Comparison of ENCODE assay signal across 8 cellular contexts in the genomic region with DNA sequence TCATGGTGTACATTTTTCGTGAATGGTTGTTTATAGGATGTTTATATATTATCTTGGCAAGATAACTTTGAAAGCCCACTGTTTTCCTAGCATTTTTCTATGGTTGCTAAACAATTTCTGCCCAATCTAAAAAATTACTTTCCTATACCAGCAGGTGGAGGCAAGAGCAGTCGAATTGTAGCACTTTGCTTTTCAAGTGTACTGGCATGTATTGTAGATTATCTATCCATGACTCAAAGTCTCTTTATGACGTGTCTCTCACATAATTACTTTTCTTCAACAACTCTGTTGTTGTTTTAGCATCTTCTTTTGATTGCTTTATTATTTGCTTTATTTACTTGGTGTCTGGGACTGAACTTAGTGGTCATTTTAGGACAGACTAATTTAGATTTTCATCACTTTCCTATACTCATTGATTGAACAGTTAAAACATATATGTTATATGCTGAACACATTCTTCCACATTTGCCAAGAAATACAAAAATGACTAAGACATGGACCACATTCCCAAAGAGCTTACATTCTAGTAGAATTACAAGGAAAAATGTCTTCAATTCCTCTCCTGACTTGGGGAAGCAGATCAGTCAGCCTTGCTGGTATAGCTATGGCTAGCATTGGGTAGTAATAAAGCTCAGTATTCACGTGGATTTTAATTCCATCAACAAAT. TPM values are rescaled to one million over a fixed set of nuclear protein-coding genes. Genes with fewer than 3 reads are reported as not detected.
DNase-seq lines count a peak whose midpoint lies in the region; ATAC-seq, FAIRE-seq and TF ChIP-seq lines count a peak whose summit lies in the region.

No MANE protein-coding gene starts in this region.

- POLR2A ChIA-PET in CD4-positive, alpha-beta memory T cell (lab: Charles Lee; ENCODE audit: partially characterized antibody): no interaction called here
- POLR2A ChIA-PET in HepG2 (lab: Yijun Ruan, JAX): no interaction called here

- H3K4me2 ChIP-seq in HepG2 (ENCODE audit: low read depth, low read length): no peak overlapping the region

- no peak for TF ChIP-seq EP300 in HepG2 (IDR thresholded peaks at IDR 0.05; ENCODE audit: low read depth in 2 of 2, low read length in 2 of 2)
- TF ChIP-seq EP300 in HepG2 (CRISPR knock-in tag; IDR thresholded peaks at IDR 0.05; ENCODE audit: borderline replicate concordance): no peak

- CTCF ChIA-PET in CD4-positive, alpha-beta memory T cell (lab: Charles Lee; ENCODE audit: partially characterized antibody): interaction anchor here (0.9 kb wide), 1 partner anchor 17 kb away, joined by 3 read pairs; no protein-coding TSS in a partner anchor
- CTCF ChIA-PET in HepG2 (lab: Yijun Ruan, JAX; ENCODE audit: low intra/inter-chr PET ratio, low total read pairs): no interaction called here

- WGBS in HepG2 (ENCODE audit: low lambda C conversion rate): 37% methylated on average over 4 of the region's 4 CpGs

- H3K27ac Mint-ChIP-seq in CD4-positive, alpha-beta memory T cell: peak overlapping the region in 1 of 7 donors; percentile 1

- H4K20me1 ChIP-seq in HepG2 (ENCODE audit: insufficient read depth, low read length): peaks cover 3% of the 10 kb centered on the region; the same call in 1 of the 2 replicates

- ATAC-seq in GM18517 (IDR thresholded peaks at IDR 0.05; ENCODE audit: unreplicated experiment) (peak; percentile 88), HG02943 (IDR thresholded peaks at IDR 0.05; ENCODE audit: low read depth, unreplicated experiment) (peak; percentile 74), HepG2 (peak; percentile 66)

- H3K9me3 Mint-ChIP-seq in CD4-positive, alpha-beta memory T cell: peaks cover 0 to 3% (median 0%) of the 10 kb centered on the region in 8 donors

- no peaks in the 10 kb centered on the region for H3K36me3 ChIP-seq in CD4-positive, alpha-beta memory T cell (ENCODE audit: insufficient read depth, low read length)
- H3K36me3 ChIP-seq in HepG2 (replicated peaks in 1 of 2; ENCODE audit: control insufficient read depth in 1 of 2, insufficient read depth in 2 of 2, low read length in 2 of 2): no peaks in the 10 kb centered on the region

- H3K9ac ChIP-seq in HepG2 (ENCODE audit: insufficient read depth, low read depth, low read length): no peak overlapping the region

- TF ChIP-seq CTCF in astrocyte of the spinal cord (IDR thresholded peaks at IDR 0.05; ENCODE audit: low read depth, low read length) (peak; percentile 72), HepG2 (CRISPR knock-in tag; IDR thresholded peaks at IDR 0.05) (peak; percentile 65)

- FAIRE-seq in HepG2 (lab: Jason Lieb, UNC): no peak

- peak in 4 of 5 donors; percentile 15 to 30 (median 17) for DNase-seq in CD4-positive, alpha-beta memory T cell
- DNase-seq in NOMO-1 (lab: John Stamatoyannopoulos, UW; ENCODE audit: unreplicated experiment in 2 of 2) (peak; percentile 28 to 64), astrocyte of the spinal cord (ENCODE audit: low read depth, low spot score) (peak; percentile 86), HepG2 (ENCODE audit: low spot score) (peak; percentile 40), DMS79 treated with DMSO at 0.1 percent for 48 hours (lab: John Stamatoyannopoulos, UW) (no peak), KG1 (lab: John Stamatoyannopoulos, UW) (no peak)

- BruUV-seq in HepG2 (replicated peaks; lab: Mats Ljungman, UMichigan): no TSS peak

- no peak for TF ChIP-seq POLR2A in HepG2 (IDR thresholded peaks at IDR 0.05; ENCODE audit: insufficient read depth in 1 of 2, low read depth in 2 of 2, low read length in 2 of 2)

- H3K4me1 ChIP-seq in CD4-positive, alpha-beta memory T cell (ENCODE audit: insufficient read depth, low read length): no peaks in the 10 kb centered on the region
- no peaks in the 10 kb centered on the region for H3K4me1 ChIP-seq in HepG2 (ENCODE audit: insufficient read depth, low read length)

- H3K79me2 ChIP-seq in HepG2 (ENCODE audit: insufficient read depth, low read length): peaks cover 48% of the 10 kb centered on the region

- no peaks in the 10 kb centered on the region for H3K27me3 ChIP-seq in CD4-positive, alpha-beta memory T cell (ENCODE audit: insufficient read depth, low read length)
- no peaks in the 10 kb centered on the region for H3K27me3 ChIP-seq in HepG2 (ENCODE audit: control insufficient read depth in 1 of 2, insufficient read depth in 2 of 2, low read length in 2 of 2)

- intact Hi-C loops in CD4-positive, alpha-beta memory T cell (cut with micrococcal nuclease): loop anchor here (1.0 kb wide), 1 partner anchor 429 kb away; no protein-coding TSS in a partner anchor
- intact Hi-C loops in HepG2 (cut with micrococcal nuclease; ENCODE audit: unreplicated experiment): loop anchor here (5.0 kb wide), 2 partner anchors 185 to 480 kb away; partner anchors contain the start of gene ERBIN

- no peaks in the 10 kb centered on the region for H3K27me3 Mint-ChIP-seq in CD4-positive, alpha-beta memory T cell

- no peaks in the 10 kb centered on the region for H3K36me3 Mint-ChIP-seq in CD4-positive, alpha-beta memory T cell

- no peaks in the 10 kb centered on the region for H3K9me3 ChIP-seq in CD4-positive, alpha-beta memory T cell (ENCODE audit: control insufficient read depth in 1 of 2, low read length in 2 of 2)
- H3K9me3 ChIP-seq in HepG2 (ENCODE audit: low read length): no peaks in the 10 kb centered on the region

- in situ Hi-C loops in astrocyte of the spinal cord (cut with HindIII; ENCODE audit: low sequenced_read_pairs): no loop called here
- in situ Hi-C loops in HepG2 (cut with HindIII; ENCODE audit: extremely low pct_ligation_motif_present, low pct_unique_long_range_greater_than_20kb): no loop called here

- H3K4me1 Mint-ChIP-seq in CD4-positive, alpha-beta memory T cell: peaks cover 0 to 6% (median 0%) of the 10 kb centered on the region in 4 donors

- H3K4me3 ChIP-seq in CD4-positive, alpha-beta memory T cell (ENCODE audit: low read length in 2 of 2): no peak overlapping the region
- no peak overlapping the region for H3K4me3 ChIP-seq in astrocyte of the spinal cord (ENCODE audit: low read depth, low read length)
- H3K4me3 ChIP-seq in HepG2 (replicated peaks in 1 of 3; ENCODE audit: insufficient read depth in 1 of 3, low read depth in 2 of 3, low read length in 3 of 3): no peak overlapping the region

- TF ChIP-seq RAD21 in HepG2 (CRISPR knock-in tag; IDR thresholded peaks at IDR 0.05): peak; percentile 50

- no peak overlapping the region for H2AFZ ChIP-seq in HepG2 (ENCODE audit: low read length)

- no peak overlapping the region for H3K4me3 Mint-ChIP-seq in CD4-positive, alpha-beta memory T cell

- H3K27ac ChIP-seq in CD4-positive, alpha-beta memory T cell (ENCODE audit: low read depth, low read length): no peak overlapping the region
- no peak overlapping the region for H3K27ac ChIP-seq in HepG2 (ENCODE audit: extremely low read length, insufficient read depth, low read length)

RNA-seq across cellular contexts. Expression of gene NLN, which starts 20.7 kb away (rescaled TPM):
- 1 to 10 TPM; 2.3 to 2.4 TPM for total RNA-seq in CD4-positive, alpha-beta memory T cell
- 1 to 10 TPM; 2.9 to 3.5 TPM for polyA plus RNA-seq in CD4-positive, alpha-beta memory T cell
- 36.7 and 62.9 TPM in 2 replicates for total RNA-seq in HepG2 (2016; rRNA removed; fragmentation: Illumina TruSeq; extraction: Trizol)
- 10.4 and 10.8 TPM in 2 replicates for total RNA-seq in HepG2 (2016; cell fraction: cytosol; rRNA removed; fragmentation: Illumina TruSeq; extraction: Trizol; ENCODE audit: low read depth)
- 36.0 and 61.2 TPM in 2 replicates for total RNA-seq in HepG2 (2016; cell fraction: insoluble cytoplasmic fraction; rRNA removed; fragmentation: Illumina TruSeq; extraction: Trizol)
- 22.8 and 25.1 TPM in 2 replicates for total RNA-seq in HepG2 (2016; cell fraction: membrane; rRNA removed; fragmentation: Illumina TruSeq; extraction: Trizol)
- total RNA-seq in HepG2 (2016; cell fraction: nucleus; rRNA removed; fragmentation: Illumina TruSeq; extraction: Trizol): 21.0 TPM in 2 replicates
- polyA plus RNA-seq in HepG2 (2011; rRNA removed): 10.5 and 11.9 TPM in 2 replicates
- polyA plus RNA-seq in HepG2 (2011; cell fraction: cytosol; rRNA removed): 10.6 and 14.3 TPM in 2 replicates
- 3.8 and 4.8 TPM in 2 replicates for polyA plus RNA-seq in HepG2 (2011; cell fraction: nucleus; rRNA removed)
- polyA plus RNA-seq in HepG2 (2012): 19.4 and 26.2 TPM in 2 replicates
- 4.4 TPM in 2 replicates for polyA plus RNA-seq in HepG2 (2016; cell fraction: cytosol; fragmentation: Illumina TruSeq; extraction: Trizol; ENCODE audit: low read depth)
- 47.9 and 54.1 TPM in 2 replicates for polyA plus RNA-seq in HepG2 (2016; cell fraction: insoluble cytoplasmic fraction; fragmentation: Illumina TruSeq; extraction: Trizol; ENCODE audit: low read depth)
- polyA plus RNA-seq in HepG2 (2016; cell fraction: membrane; fragmentation: Illumina TruSeq; extraction: Trizol; ENCODE audit: low read depth): 9.7 and 11.0 TPM in 2 replicates
- 15.5 and 19.2 TPM in 2 replicates for polyA plus RNA-seq in HepG2 (2016; cell fraction: nucleus; fragmentation: Illumina TruSeq; extraction: Trizol; ENCODE audit: insufficient read depth, low read depth)
- polyA minus RNA-seq in HepG2 (2011; rRNA and poly(A)+ RNA removed; ENCODE audit: low replicate concordance): 32.5 and 40.0 TPM in 2 replicates
- 16.7 and 17.7 TPM in 2 replicates for polyA minus RNA-seq in HepG2 (2011; cell fraction: cytosol; rRNA and poly(A)+ RNA removed)
- polyA minus RNA-seq in HepG2 (2011; cell fraction: nucleus; rRNA and poly(A)+ RNA removed): 22.9 and 28.3 TPM in 2 replicates

RNA-seq across cellular contexts. Expression of gene SGTB, which starts 20.8 kb away (rescaled TPM):
- total RNA-seq in CD4-positive, alpha-beta memory T cell: 10 to 100 TPM; 42.6 to 46.5 TPM
- 10 to 100 TPM in 1 of 2 donors, 1 to 10 TPM in 1; 9.3 to 22.3 TPM for polyA plus RNA-seq in CD4-positive, alpha-beta memory T cell
- total RNA-seq in HepG2 (2016; rRNA removed; fragmentation: Illumina TruSeq; extraction: Trizol): 11.2 and 13.9 TPM in 2 replicates
- total RNA-seq in HepG2 (2016; cell fraction: cytosol; rRNA removed; fragmentation: Illumina TruSeq; extraction: Trizol; ENCODE audit: low read depth): 1.2 and 2.0 TPM in 2 replicates
- 10.8 and 14.4 TPM in 2 replicates for total RNA-seq in HepG2 (2016; cell fraction: insoluble cytoplasmic fraction; rRNA removed; fragmentation: Illumina TruSeq; extraction: Trizol)
- 4.7 and 6.4 TPM in 2 replicates for total RNA-seq in HepG2 (2016; cell fraction: membrane; rRNA removed; fragmentation: Illumina TruSeq; extraction: Trizol)
- 5.5 and 8.0 TPM in 2 replicates for total RNA-seq in HepG2 (2016; cell fraction: nucleus; rRNA removed; fragmentation: Illumina TruSeq; extraction: Trizol)
- polyA plus RNA-seq in HepG2 (2011; rRNA removed): 3.3 and 5.2 TPM in 2 replicates
- 2.0 and 2.7 TPM in 2 replicates for polyA plus RNA-seq in HepG2 (2011; cell fraction: cytosol; rRNA removed)
- 2.8 and 3.1 TPM in 2 replicates for polyA plus RNA-seq in HepG2 (2011; cell fraction: nucleus; rRNA removed)
- polyA plus RNA-seq in HepG2 (2012): 8.1 and 9.0 TPM in 2 replicates
- 2.0 and 2.4 TPM in 2 replicates for polyA plus RNA-seq in HepG2 (2016; cell fraction: cytosol; fragmentation: Illumina TruSeq; extraction: Trizol; ENCODE audit: low read depth)
- polyA plus RNA-seq in HepG2 (2016; cell fraction: insoluble cytoplasmic fraction; fragmentation: Illumina TruSeq; extraction: Trizol; ENCODE audit: low read depth): 11.6 and 13.5 TPM in 2 replicates
- 2.3 and 3.1 TPM in 2 replicates for polyA plus RNA-seq in HepG2 (2016; cell fraction: membrane; fragmentation: Illumina TruSeq; extraction: Trizol; ENCODE audit: low read depth)
- 7.4 and 8.2 TPM in 2 replicates for polyA plus RNA-seq in HepG2 (2016; cell fraction: nucleus; fragmentation: Illumina TruSeq; extraction: Trizol; ENCODE audit: insufficient read depth, low read depth)
- polyA minus RNA-seq in HepG2 (2011; rRNA and poly(A)+ RNA removed; ENCODE audit: low replicate concordance): 1.6 TPM in 2 replicates
- polyA minus RNA-seq in HepG2 (2011; cell fraction: cytosol; rRNA and poly(A)+ RNA removed): 4.6 and 5.3 TPM in 2 replicates
- 9.0 TPM in 2 replicates for polyA minus RNA-seq in HepG2 (2011; cell fraction: nucleus; rRNA and poly(A)+ RNA removed)

Comparison
In these comparisons a context has a peak if more than half of its experiments do, and no peak if none do; other contexts are left out.
1. DNase-seq: peak in CD4-positive, alpha-beta memory T cell (4 of 5), NOMO-1 (2 of 2), astrocyte of the spinal cord (single experiment) and HepG2 (single experiment); none in DMS79 treated with DMSO at 0.1 percent for 48 hours (single experiment) and KG1 (single experiment).
2. Peak in every context shown above with its lines, with median percentiles within 50 percentile points of each other: ATAC-seq.